ENCODE assay signal across 12 cellular contexts in the genomic region with DNA sequence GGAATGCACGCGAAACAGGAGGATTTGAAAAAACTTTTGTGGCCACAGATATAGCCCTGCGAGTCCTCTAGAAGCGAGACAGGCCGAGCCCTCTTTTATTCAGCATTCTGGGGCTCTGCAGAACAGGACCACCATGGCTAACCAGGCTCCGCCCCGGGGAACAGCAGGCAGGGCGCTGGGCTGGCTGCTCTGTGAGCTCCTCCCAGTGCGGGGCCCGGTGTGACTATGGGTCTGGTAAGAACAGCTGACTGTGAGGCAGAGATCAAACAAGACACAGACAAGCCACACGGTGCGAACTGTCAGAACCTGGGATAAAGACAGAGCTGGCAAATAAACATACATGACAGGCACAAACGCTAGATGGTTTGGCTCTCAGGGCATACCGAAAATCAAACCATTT. TPM values are rescaled to one million over a fixed set of nuclear protein-coding genes. Genes with fewer than 3 reads are reported as not detected.
DNase-seq lines count a peak whose midpoint lies in the region; ATAC-seq and TF ChIP-seq lines count a peak whose summit lies in the region.
"Had no signal": no experiment of that assay in that cellular context is flagged by ENCODE, and none has a peak within 500 bp of the region (broad histone marks: within the 10 kb centered on the region; RNA-seq: fewer than 3 reads in every experiment).

No MANE protein-coding gene starts in this region.

- peaks cover 8% of the 10 kb centered on the region for H3K9me3 Mint-ChIP-seq in osteocyte (ENCODE audit: unreplicated experiment)
- H3K9me3 Mint-ChIP-seq in activated CD8-positive, alpha-beta T cell treated with anti-CD3 and anti-CD28 coated beads for 36 hours = no peaks in the 10 kb centered on the region
- H3K9me3 Mint-ChIP-seq: activated B cell treated with CpG ODN at 0.5 μM for 24 hours, immature natural killer cell had no signal

- DNase-seq in DMS79 treated with DMSO at 0.1 percent for 48 hours (lab: John Stamatoyannopoulos, UW) (peak; percentile 51), RWPE2 (ENCODE audit: low spot score) (no peak), Right ventricle myocardium inferior (ENCODE audit: missing footprints) (no peak), osteocyte (ENCODE audit: extremely low spot score, unreplicated experiment) (peak; percentile 85)
- no peak for DNase-seq in activated CD8-positive, alpha-beta T cell treated with anti-CD3 and anti-CD28 coated beads for 36 hours
- no peak for DNase-seq in activated naive CD4-positive, alpha-beta T cell treated with anti-CD3 and anti-CD28 coated beads, Interleukin-2, amount 50 U/mL, for 16 hours
- DNase-seq: activated B cell treated with CpG ODN at 0.5 μM for 24 hours; CD8-positive, alpha-beta memory T cell; immature natural killer cell; NCI-H1048 had no signal

- peak overlapping the region; percentile 99 for H3K27ac Mint-ChIP-seq in osteocyte (ENCODE audit: unreplicated experiment)
- H3K27ac Mint-ChIP-seq in activated CD8-positive, alpha-beta T cell treated with anti-CD3 and anti-CD28 coated beads for 36 hours = no peak overlapping the region
- H3K27ac Mint-ChIP-seq: activated B cell treated with CpG ODN at 0.5 μM for 24 hours; CD8-positive, alpha-beta memory T cell had no signal

- no peaks in the 10 kb centered on the region for H3K27me3 Mint-ChIP-seq in osteocyte (ENCODE audit: unreplicated experiment)
- H3K27me3 Mint-ChIP-seq in activated CD8-positive, alpha-beta T cell treated with anti-CD3 and anti-CD28 coated beads for 36 hours = no peaks in the 10 kb centered on the region
- H3K27me3 Mint-ChIP-seq: activated B cell treated with CpG ODN at 0.5 μM for 24 hours; CD8-positive, alpha-beta memory T cell had no signal

- ATAC-seq in RWPE2 (ENCODE audit: low read depth) (peak; percentile 40; the same call in 2 of the 3 replicates), Right ventricle myocardium inferior (peak; percentile 43), GM21515 (IDR thresholded peaks at IDR 0.05; ENCODE audit: unreplicated experiment) (no peak), HG03432 (IDR thresholded peaks at IDR 0.05; ENCODE audit: unreplicated experiment) (no peak)
- no peak for ATAC-seq in activated CD8-positive, alpha-beta T cell treated with anti-CD3 and anti-CD28 coated beads for 36 hours

- intact Hi-C loops in Right ventricle myocardium inferior (cut with DNase I) = no loop called here
- intact Hi-C loops in activated CD8-positive, alpha-beta T cell treated with anti-CD3 and anti-CD28 coated beads for 36 hours (cut with micrococcal nuclease) = no loop called here

- H3K27me3 ChIP-seq in RWPE2 (ENCODE audit: insufficient read depth, poor library complexity, severe bottlenecking) = no peaks in the 10 kb centered on the region

- peaks cover 75% of the 10 kb centered on the region for H3K4me1 Mint-ChIP-seq in osteocyte (ENCODE audit: unreplicated experiment)
- no peaks in the 10 kb centered on the region for H3K4me1 Mint-ChIP-seq in activated CD8-positive, alpha-beta T cell treated with anti-CD3 and anti-CD28 coated beads for 36 hours (ENCODE audit: low read depth)
- H3K4me1 Mint-ChIP-seq: activated B cell treated with CpG ODN at 0.5 μM for 24 hours, immature natural killer cell had no signal

- H3K27ac ChIP-seq in RWPE2 (ENCODE audit: poor library complexity, severe bottlenecking) = peak overlapping the region; percentile 94

- H3K36me3 Mint-ChIP-seq in osteocyte (ENCODE audit: unreplicated experiment) = peaks cover 10% of the 10 kb centered on the region
- H3K36me3 Mint-ChIP-seq in activated CD8-positive, alpha-beta T cell treated with anti-CD3 and anti-CD28 coated beads for 36 hours (ENCODE audit: low read depth) = no peaks in the 10 kb centered on the region
- H3K36me3 Mint-ChIP-seq: CD8-positive, alpha-beta memory T cell; immature natural killer cell had no signal

- TF ChIP-seq CTCF in RWPE2 (IDR thresholded peaks at IDR 0.05; ENCODE audit: poor library complexity, severe bottlenecking) (no peak), osteocyte (IDR thresholded peaks at IDR 0.05) (no peak)
- no peak for TF ChIP-seq CTCF in activated CD8-positive, alpha-beta T cell treated with anti-CD3 and anti-CD28 coated beads for 36 hours (IDR thresholded peaks at IDR 0.05)

- H3K4me1 ChIP-seq in RWPE2 (ENCODE audit: insufficient read depth, poor library complexity, severe bottlenecking) = peaks cover 48% of the 10 kb centered on the region

- POLR2A ChIA-PET in activated CD8-positive, alpha-beta T cell treated with anti-CD3 and anti-CD28 coated beads for 36 hours (lab: Charles Lee) = no interaction called here

- H3K9me3 ChIP-seq in RWPE2 (ENCODE audit: severe bottlenecking) = no peaks in the 10 kb centered on the region

- CTCF ChIA-PET in activated CD8-positive, alpha-beta T cell treated with anti-CD3 and anti-CD28 coated beads for 36 hours (lab: Charles Lee) = no interaction called here

- no peak overlapping the region for H3K4me3 ChIP-seq in RWPE2 (ENCODE audit: severe bottlenecking)

- peaks cover 17% of the 10 kb centered on the region for H3K36me3 ChIP-seq in RWPE2 (ENCODE audit: low read depth)

- H3K4me3 Mint-ChIP-seq in osteocyte (ENCODE audit: unreplicated experiment) = no peak overlapping the region
- no peak overlapping the region for H3K4me3 Mint-ChIP-seq in activated CD8-positive, alpha-beta T cell treated with anti-CD3 and anti-CD28 coated beads for 36 hours
- H3K4me3 Mint-ChIP-seq: activated B cell treated with CpG ODN at 0.5 μM for 24 hours, immature natural killer cell had no signal

RNA-seq across cellular contexts. Expression of a gene that starts 15.5 kb away (rescaled TPM):
- total RNA-seq in Right ventricle myocardium inferior (19.7 TPM), osteocyte (459 and 488 TPM in 2 replicates)
- under 1 TPM; 0.58 to 0.83 TPM for total RNA-seq in activated CD8-positive, alpha-beta T cell treated with anti-CD3 and anti-CD28 coated beads for 36 hours

Comparison
In these comparisons a context has a peak if more than half of its experiments do, and no peak if none do; other contexts are left out.
1. DNase-seq: peak in DMS79 treated with DMSO at 0.1 percent for 48 hours (single experiment) and osteocyte (single experiment); none in RWPE2 (single experiment), Right ventricle myocardium inferior (single experiment), activated CD8-positive, alpha-beta T cell treated with anti-CD3 and anti-CD28 coated beads for 36 hours (single experiment) and activated naive CD4-positive, alpha-beta T cell treated with anti-CD3 and anti-CD28 coated beads, Interleukin-2, amount 50 U/mL, for 16 hours (single experiment).
2. ATAC-seq: peak in RWPE2 (single experiment) and Right ventricle myocardium inferior (single experiment); none in GM21515 (single experiment), HG03432 (single experiment) and activated CD8-positive, alpha-beta T cell treated with anti-CD3 and anti-CD28 coated beads for 36 hours (single experiment).
3. RNA of a gene that starts 15.5 kb away (total RNA-seq): 459 to 488 TPM in osteocyte; 19.7 TPM in Right ventricle myocardium inferior (single experiment) and 0.58 to 0.83 TPM in activated CD8-positive, alpha-beta T cell treated with anti-CD3 and anti-CD28 coated beads for 36 hours; every median in the first group is over 10 times any median in the second.